8 cellular contexts compared by ENCODE assay signal in genomic region chr17:74981979-74982662, GRCh38.
A peak's percentile ranks its signal among the peaks of the same experiment; 100 is the strongest.
DNase-seq lines count a peak whose midpoint lies in the region; ATAC-seq and TF ChIP-seq lines count a peak whose summit lies in the region.

No MANE protein-coding gene starts in this region.

- no peaks in the 10 kb centered on the region for H3K27me3 ChIP-seq in mucosa of rectum (ENCODE audit: control insufficient read depth in 2 of 2, insufficient read depth in 2 of 2, low read length in 2 of 2)

- peak overlapping the region; percentile 78 to 82 for H3K4me3 ChIP-seq in mucosa of rectum (ENCODE audit: low read length in 2 of 2)

- peak overlapping the region; percentile 75 to 79 for H3K27ac ChIP-seq in mucosa of rectum (ENCODE audit: low read depth in 2 of 2, low read length in 2 of 2)

- H3K9me3 ChIP-seq in mucosa of rectum (ENCODE audit: control insufficient read depth in 2 of 2, low read length in 2 of 2), result no peaks in the 10 kb centered on the region

- H3K36me3 ChIP-seq in mucosa of rectum (ENCODE audit: control insufficient read depth in 2 of 2, insufficient read depth in 2 of 2, low read length in 2 of 2), result no peaks in the 10 kb centered on the region

- H3K9ac ChIP-seq in mucosa of rectum (ENCODE audit: low read depth in 1 of 2, low read length in 2 of 2), result peak overlapping the region; percentile 74 to 77

- no peak for TF ChIP-seq POLR2A in erythroblast (IDR thresholded peaks at IDR 0.05; ENCODE audit: low read length)

- H3K4me1 ChIP-seq in mucosa of rectum (ENCODE audit: control insufficient read depth in 2 of 2, insufficient read depth in 2 of 2, low read length in 2 of 2), result peaks cover 9 to 17% of the 10 kb centered on the region in 2 donors

- peak; percentile 57 for ATAC-seq in HG02885 (IDR thresholded peaks at IDR 0.05; ENCODE audit: poor library complexity, unreplicated experiment)

- DNase-seq in D341Med (ENCODE audit: low spot score), result peak; percentile 99
- peak; percentile 63 for DNase-seq in NOMO-1 treated with DMSO at 0.1 percent for 48 hours (lab: John Stamatoyannopoulos, UW; ENCODE audit: unreplicated experiment)
- peak; percentile 71 for DNase-seq in activated T-cell treated with anti-CD3 and anti-CD28 coated beads for 48 hours (ENCODE audit: low read depth)
- DNase-seq in erythroblast (lab: John Stamatoyannopoulos, UW), result peak; percentile 65 to 69
- peak; percentile 68 for DNase-seq in stimulated activated CD8-positive, alpha-beta memory T cell treated with anti-CD3 and anti-CD28 coated beads, Interleukin-4, amount 100 ng/mL, for 24 hours (ENCODE audit: low read depth)
- DNase-seq in COLO829 (ENCODE audit: low spot score), result no peak
